8 cellular contexts compared by ENCODE assay signal in the genomic region with DNA sequence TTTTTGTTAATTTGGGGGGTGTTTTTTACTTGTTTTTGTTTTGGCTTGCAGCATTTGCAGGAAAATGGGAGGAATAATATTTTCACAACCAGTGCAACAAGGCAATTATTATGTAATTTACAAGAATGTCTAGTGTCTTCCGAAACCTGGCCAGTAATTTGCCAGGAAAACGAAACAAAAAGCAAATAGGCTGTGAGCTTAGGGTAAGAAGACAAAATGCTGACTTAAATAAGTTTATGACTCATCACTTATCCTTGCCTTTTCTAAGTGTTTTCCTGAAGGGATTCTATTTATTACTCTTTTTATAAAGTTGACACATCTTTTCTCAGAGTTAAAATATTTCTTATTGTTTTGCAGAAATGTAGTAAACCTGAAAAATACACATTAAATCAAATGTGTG. TPM values are rescaled to one million over a fixed set of nuclear protein-coding genes. Genes with fewer than 3 reads are reported as not detected.
A peak's percentile ranks its signal among the peaks of the same experiment; 100 is the strongest.
DNase-seq lines count a peak whose midpoint lies in the region; ATAC-seq and TF ChIP-seq lines count a peak whose summit lies in the region.

No MANE protein-coding gene starts in this region.

- H3K27ac Mint-ChIP-seq in natural killer cell treated with Interleukin-12 subunit alpha and Interleukin-12 subunit beta and Interleukin-15 and Interleukin-18, amount 100 ng/mL, for 72 hours = no peak overlapping the region

- peak overlapping the region in 2 of 4 donors; percentile 6 to 18 for H3K27ac ChIP-seq in esophagus squamous epithelium

- H3K9ac ChIP-seq in skeletal muscle satellite cell (ENCODE audit: low read depth, low read length) = peak overlapping the region; percentile 71

- ATAC-seq in GM19463 (IDR thresholded peaks at IDR 0.05; ENCODE audit: unreplicated experiment) (peak; percentile 80), HG02885 (IDR thresholded peaks at IDR 0.05; ENCODE audit: poor library complexity, unreplicated experiment) (no peak)
- ATAC-seq in natural killer cell treated with Interleukin-12 subunit alpha and Interleukin-12 subunit beta and Interleukin-15 and Interleukin-18, amount 100 ng/mL, for 72 hours = no peak
- no peak for ATAC-seq in activated T-cell treated with anti-CD3 and anti-CD28 coated beads, Interleukin-2, amount 50 U/mL, for 4 hours

- TF ChIP-seq CTCF in esophagus squamous epithelium (IDR thresholded peaks at IDR 0.05) (no peak), BE2C (IDR thresholded peaks at IDR 0.05; ENCODE audit: low read depth, low read length) (no peak)

- peak overlapping the region; percentile 81 for H3K4me2 ChIP-seq in skeletal muscle satellite cell (ENCODE audit: low read length)

- H3K27me3 ChIP-seq in esophagus squamous epithelium = no peaks in the 10 kb centered on the region
- H3K27me3 ChIP-seq in skeletal muscle satellite cell (ENCODE audit: control insufficient read depth, insufficient read depth, low read length) = no peaks in the 10 kb centered on the region
- no peaks in the 10 kb centered on the region for H3K27me3 ChIP-seq in BE2C

- H3K4me1 ChIP-seq in esophagus squamous epithelium (no peaks in the 10 kb centered on the region), skeletal muscle satellite cell (ENCODE audit: control insufficient read depth, insufficient read depth, low read length) (no peaks in the 10 kb centered on the region), BE2C (no peaks in the 10 kb centered on the region)

- H3K9me3 Mint-ChIP-seq in natural killer cell treated with Interleukin-12 subunit alpha and Interleukin-12 subunit beta and Interleukin-15 and Interleukin-18, amount 100 ng/mL, for 72 hours = peaks cover 22% of the 10 kb centered on the region
- peaks cover 13% of the 10 kb centered on the region for H3K9me3 Mint-ChIP-seq in activated T-cell treated with anti-CD3 and anti-CD28 coated beads, Interleukin-2, amount 50 U/mL, for 4 hours

- no peaks in the 10 kb centered on the region for H3K36me3 ChIP-seq in esophagus squamous epithelium
- no peaks in the 10 kb centered on the region for H3K36me3 ChIP-seq in skeletal muscle satellite cell (ENCODE audit: insufficient read depth, low read length)
- no peaks in the 10 kb centered on the region for H3K36me3 ChIP-seq in BE2C

- no peaks in the 10 kb centered on the region for H3K36me3 Mint-ChIP-seq in natural killer cell treated with Interleukin-12 subunit alpha and Interleukin-12 subunit beta and Interleukin-15 and Interleukin-18, amount 100 ng/mL, for 72 hours
- no peaks in the 10 kb centered on the region for H3K36me3 Mint-ChIP-seq in activated T-cell treated with anti-CD3 and anti-CD28 coated beads, Interleukin-2, amount 50 U/mL, for 4 hours (ENCODE audit: insufficient read depth)

- no peaks in the 10 kb centered on the region for H3K4me1 Mint-ChIP-seq in natural killer cell treated with Interleukin-12 subunit alpha and Interleukin-12 subunit beta and Interleukin-15 and Interleukin-18, amount 100 ng/mL, for 72 hours (ENCODE audit: low read depth in 2 of 2)
- H3K4me1 Mint-ChIP-seq in activated T-cell treated with anti-CD3 and anti-CD28 coated beads, Interleukin-2, amount 50 U/mL, for 4 hours (ENCODE audit: low read depth) = no peaks in the 10 kb centered on the region

- TF ChIP-seq POLR2A in esophagus squamous epithelium (IDR thresholded peaks at IDR 0.05) = no peak

- DNase-seq in NCI-H2227 treated with DMSO at 0.1 percent for 48 hours (lab: John Stamatoyannopoulos, UW) (peak; percentile 13), esophagus squamous epithelium (lab: John Stamatoyannopoulos, UW) (no peak), BE2C (no peak)
- no peak for DNase-seq in natural killer cell treated with Interleukin-12 subunit alpha and Interleukin-12 subunit beta and Interleukin-15 and Interleukin-18, amount 100 ng/mL, for 72 hours (ENCODE audit: low spot score)
- no peak for DNase-seq in activated T-cell treated with anti-CD3 and anti-CD28 coated beads, Interleukin-2, amount 50 U/mL, for 4 hours

- H3K4me3 Mint-ChIP-seq in natural killer cell treated with Interleukin-12 subunit alpha and Interleukin-12 subunit beta and Interleukin-15 and Interleukin-18, amount 100 ng/mL, for 72 hours = no peak overlapping the region
- H3K4me3 Mint-ChIP-seq in activated T-cell treated with anti-CD3 and anti-CD28 coated beads, Interleukin-2, amount 50 U/mL, for 4 hours = no peak overlapping the region

- intact Hi-C loops in esophagus squamous epithelium (cut with DNase I) = no loop called here

- 19 to 24% methylated on average over 2 of the region's 2 CpGs for WGBS in esophagus squamous epithelium, 2 donors

- H3K9me3 ChIP-seq in esophagus squamous epithelium = peaks cover 0 to under 1% (median 0%) of the 10 kb centered on the region in 3 donors
- no peaks in the 10 kb centered on the region for H3K9me3 ChIP-seq in skeletal muscle satellite cell (replicated peaks; ENCODE audit: low read length)
- no peaks in the 10 kb centered on the region for H3K9me3 ChIP-seq in BE2C

- peak overlapping the region in 3 of 4 donors; percentile 7 to 52 (median 19) for H3K4me3 ChIP-seq in esophagus squamous epithelium
- peak overlapping the region; percentile 68 for H3K4me3 ChIP-seq in skeletal muscle satellite cell (ENCODE audit: low read length)
- no peak overlapping the region for H3K4me3 ChIP-seq in BE2C (ENCODE audit: low read depth, low read length)

- H3K27me3 Mint-ChIP-seq in natural killer cell treated with Interleukin-12 subunit alpha and Interleukin-12 subunit beta and Interleukin-15 and Interleukin-18, amount 100 ng/mL, for 72 hours = no peaks in the 10 kb centered on the region
- H3K27me3 Mint-ChIP-seq in activated T-cell treated with anti-CD3 and anti-CD28 coated beads, Interleukin-2, amount 50 U/mL, for 4 hours (ENCODE audit: low read depth) = peaks cover 1% of the 10 kb centered on the region

RNA-seq across cellular contexts. Expression of a gene that starts 49.8 kb away (rescaled TPM):
- total RNA-seq in esophagus squamous epithelium = 1 to 10 TPM in 1 of 4 donors, under 1 TPM in 2, not detected in 1; 0.35 to 2.3 (median 0.91) TPM
- 0.44 and 0.76 TPM in 2 replicates for total RNA-seq in skeletal muscle satellite cell (2012; rRNA removed)
- not detected for total RNA-seq in natural killer cell treated with Interleukin-12 subunit alpha and Interleukin-12 subunit beta and Interleukin-15 and Interleukin-18, amount 100 ng/mL, for 72 hours
- polyA plus RNA-seq in BE2C (2012; ENCODE audit: insufficient read depth, insufficient read length, low read depth) = 5.5 TPM
- not detected for total RNA-seq in activated T-cell treated with anti-CD3 and anti-CD28 coated beads, Interleukin-2, amount 50 U/mL, for 4 hours
